12 cellular contexts compared by ENCODE assay signal in genomic region chr7:120990468-120991118, GRCh38. TPM values are rescaled to one million over a fixed set of nuclear protein-coding genes. Genes with fewer than 3 reads are reported as not detected.
DNase-seq lines count a peak whose midpoint lies in the region; ATAC-seq and TF ChIP-seq lines count a peak whose summit lies in the region.
"Had no signal": no experiment of that assay in that cellular context is flagged by ENCODE, and none has a peak within 500 bp of the region (broad histone marks: within the 10 kb centered on the region; RNA-seq: fewer than 3 reads in every experiment).

No MANE protein-coding gene starts in this region.

- no peaks in the 10 kb centered on the region for H3K27me3 Mint-ChIP-seq in osteocyte (ENCODE audit: unreplicated experiment)
- peaks cover 2% of the 10 kb centered on the region for H3K27me3 Mint-ChIP-seq in endothelial cell (ENCODE audit: unreplicated experiment)

- H3K4me3 ChIP-seq in right atrium auricular region = peak overlapping the region; percentile 53 to 56
- H3K4me3 ChIP-seq in coronary artery = peak overlapping the region; percentile 83
- H3K4me3 ChIP-seq in aorta (ENCODE audit: low read length in 2 of 2) = peak overlapping the region; percentile 93 to 98
- H3K4me3 ChIP-seq: HAP-1 had no signal

- WGBS in aorta, 2 donors = 8 to 9% methylated on average over 6 of the region's 6 CpGs

- H3K36me3 ChIP-seq in right atrium auricular region = no peaks in the 10 kb centered on the region
- H3K36me3 ChIP-seq in aorta (ENCODE audit: control insufficient read depth in 1 of 2, insufficient read depth in 2 of 2, low read length in 1 of 2) = no peaks in the 10 kb centered on the region
- H3K36me3 ChIP-seq: adrenal gland, HAP-1 had no signal

- ATAC-seq in left cardiac atrium (no peak), aorta (ENCODE audit: low FRiP score) (no peak), HG03565 (IDR thresholded peaks at IDR 0.05; ENCODE audit: unreplicated experiment) (no peak)

- no peak for TF ChIP-seq CTCF in right atrium auricular region (IDR thresholded peaks at IDR 0.05)
- TF ChIP-seq CTCF in coronary artery (IDR thresholded peaks at IDR 0.05) = no peak
- TF ChIP-seq CTCF in osteocyte (IDR thresholded peaks at IDR 0.05) = no peak
- TF ChIP-seq CTCF in endothelial cell (IDR thresholded peaks at IDR 0.05; ENCODE audit: unreplicated experiment) = no peak

- H3K27ac ChIP-seq in right atrium auricular region (peak overlapping the region; percentile 92 to 94), coronary artery (peak overlapping the region; percentile 96 to 97), aorta (ENCODE audit: low read depth in 1 of 2, low read length in 2 of 2) (peak overlapping the region in 1 of 2 donors; percentile 30)

- no peaks in the 10 kb centered on the region for H3K9me3 Mint-ChIP-seq in osteocyte (ENCODE audit: unreplicated experiment)
- no peaks in the 10 kb centered on the region for H3K9me3 Mint-ChIP-seq in endothelial cell (ENCODE audit: unreplicated experiment)

- H3K27me3 ChIP-seq in right atrium auricular region = no peaks in the 10 kb centered on the region
- no peaks in the 10 kb centered on the region for H3K27me3 ChIP-seq in aorta (ENCODE audit: control insufficient read depth in 1 of 2, insufficient read depth in 2 of 2, low read length in 1 of 2)
- H3K27me3 ChIP-seq: adrenal gland had no signal

- H3K27ac Mint-ChIP-seq in osteocyte (ENCODE audit: unreplicated experiment) (peak overlapping the region; percentile 57), endothelial cell (ENCODE audit: unreplicated experiment) (no peak overlapping the region)

- peaks cover 56% of the 10 kb centered on the region for H3K4me1 Mint-ChIP-seq in osteocyte (ENCODE audit: unreplicated experiment)
- H3K4me1 Mint-ChIP-seq in endothelial cell (ENCODE audit: unreplicated experiment) = peaks cover 11% of the 10 kb centered on the region

- DNase-seq in right atrium auricular region (ENCODE audit: low spot score) = no peak
- DNase-seq in left cardiac atrium = no peak
- no peak for DNase-seq in coronary artery (ENCODE audit: low spot score)
- no peak for DNase-seq in osteocyte (ENCODE audit: extremely low spot score, unreplicated experiment)
- no peak for DNase-seq in aorta
- DNase-seq in activated CD4-positive, CD25-positive, alpha-beta regulatory T cell treated with anti-CD3 and anti-CD28 coated beads, Interleukin-2, amount 50 U/mL, for 72 hours = no peak
- DNase-seq in endothelial cell (ENCODE audit: low spot score) = no peak
- DNase-seq: adrenal gland, MV-4-11, NCI-H526 treated with DMSO at 0.1 percent for 48 hours had no signal

- intact Hi-C loops in left cardiac atrium (cut with DNase I) (no loop called here), aorta (cut with DNase I) (loop anchor here in 1 of 2 donors (5.0 kb wide), 1 partner anchor 47 kb away; no protein-coding TSS in a partner anchor)

- peaks cover 0 to 41% of the 10 kb centered on the region in 2 donors for H3K4me1 ChIP-seq in right atrium auricular region
- H3K4me1 ChIP-seq in aorta (ENCODE audit: control insufficient read depth in 1 of 2, insufficient read depth in 2 of 2, low read length in 2 of 2) = peaks cover 3 to 7% of the 10 kb centered on the region in 2 donors

- H3K36me3 Mint-ChIP-seq in osteocyte (ENCODE audit: unreplicated experiment) (no peaks in the 10 kb centered on the region), endothelial cell (ENCODE audit: low read depth, unreplicated experiment) (no peaks in the 10 kb centered on the region)

- H3K9me3 ChIP-seq in right atrium auricular region (no peaks in the 10 kb centered on the region), aorta (ENCODE audit: control insufficient read depth, low read length) (no peaks in the 10 kb centered on the region)
- H3K9me3 ChIP-seq: adrenal gland, HAP-1 had no signal

- H3K4me3 Mint-ChIP-seq in osteocyte (ENCODE audit: unreplicated experiment) (peak overlapping the region; percentile 84), endothelial cell (ENCODE audit: unreplicated experiment) (no peak overlapping the region)

RNA-seq across cellular contexts. Expression of gene CPED1, which starts 2.1 kb away (rescaled TPM):
- total RNA-seq in right atrium auricular region (10 to 100 TPM; 13.8 to 19.0 TPM), left cardiac atrium (10 to 100 TPM; 19.2 to 27.0 TPM), osteocyte (3.4 and 3.9 TPM in 2 replicates), aorta (100 to 1,000 TPM; 119 to 201 TPM), endothelial cell (ENCODE audit: unreplicated experiment) (1.8 TPM)
- polyA plus RNA-seq in aorta = 10 to 100 TPM; 35.3 to 39.5 TPM

RNA-seq across cellular contexts. Expression of gene ING3, which starts 40.0 kb away (rescaled TPM):
- total RNA-seq in right atrium auricular region (10 to 100 TPM in 1 of 2 donors, 1 to 10 TPM in 1; 9.9 to 10.4 TPM), left cardiac atrium (10 to 100 TPM; 12.2 to 13.8 TPM), osteocyte (20.2 and 20.7 TPM in 2 replicates), aorta (10 to 100 TPM; 15.9 to 16.0 TPM), endothelial cell (ENCODE audit: unreplicated experiment) (15.6 TPM)
- polyA plus RNA-seq in aorta = 10 to 100 TPM in 1 of 2 donors, 1 to 10 TPM in 1; 7.5 to 15.4 TPM

Comparison
In these comparisons a context has a peak if more than half of its experiments do, and no peak if none do; other contexts are left out.
1. RNA of gene CPED1, which starts 2.1 kb away (total RNA-seq): 119 to 201 TPM in aorta; 19.2 to 27.0 TPM in left cardiac atrium, 13.8 to 19.0 TPM in right atrium auricular region, 3.4 to 3.9 TPM in osteocyte and 1.8 TPM in endothelial cell (single experiment); every median in the first group is over 4 times any median in the second.
2. Peak in every context shown above with its lines, with median percentiles within 50 percentile points of each other: H3K4me3 ChIP-seq.